ENCODE assay signal across 9 cellular contexts in the genomic region with DNA sequence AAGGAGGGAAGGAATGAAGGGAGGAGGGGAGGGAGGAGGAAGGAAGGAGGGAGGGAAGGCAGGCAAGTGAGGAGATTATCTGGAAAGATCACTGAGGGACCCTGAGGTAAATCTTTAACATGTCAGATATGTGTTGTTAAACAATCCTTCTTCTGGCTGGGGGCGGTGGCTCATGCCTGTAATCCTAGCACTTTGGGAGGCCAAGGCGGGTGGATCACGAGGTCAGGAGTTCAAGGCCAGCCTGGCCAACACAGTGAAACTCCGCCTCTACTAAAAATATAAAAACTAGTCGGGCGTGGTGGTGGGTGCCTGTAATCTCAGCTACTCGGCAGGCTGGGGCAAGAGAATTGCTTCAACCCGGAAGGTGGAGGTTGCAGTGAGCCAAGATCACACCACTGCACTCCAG. TPM values are rescaled to one million over a fixed set of nuclear protein-coding genes. Genes with fewer than 3 reads are reported as not detected.
DNase-seq lines count a peak whose midpoint lies in the region; ATAC-seq, FAIRE-seq and TF ChIP-seq lines count a peak whose summit lies in the region.
"Not testable (repeated sequence)": the region's sequence is repeated elsewhere in the genome, so short reads cannot be mapped to it uniquely, and the experiment has no call there.
"Had no signal": no experiment of that assay in that cellular context is flagged by ENCODE, and none has a peak within 500 bp of the region (broad histone marks: within the 10 kb centered on the region; RNA-seq: fewer than 3 reads in every experiment).

No MANE protein-coding gene starts in this region.

- H3K4me1 Mint-ChIP-seq in neural progenitor cell = peaks cover 57% of the 10 kb centered on the region

- not testable (repeated sequence) for TF ChIP-seq CTCF in K562 (IDR thresholded peaks at IDR 0.05 in 2 of 3, conservative IDR thresholded peaks at IDR 0.05 in 1 of 3; ENCODE audit: insufficient read depth in 2 of 3, low read depth in 1 of 3, low read length in 3 of 3); neural progenitor cell (IDR thresholded peaks at IDR 0.05)

- H4K20me1 ChIP-seq in BLaER1; K562 (replicated peaks; ENCODE audit: control insufficient read depth, insufficient read depth, low read length); neural progenitor cell (ENCODE audit: low read depth): not testable (repeated sequence)

- not testable (repeated sequence) for H3K9me1 ChIP-seq in K562 (ENCODE audit: control insufficient read depth, insufficient read depth, low read length)

- H3K9me3 ChIP-seq in BLaER1; NT2/D1 (ENCODE audit: insufficient read depth, low read length); K562 (replicated peaks; ENCODE audit: control insufficient read depth, insufficient read depth, low read depth, low read length); esophagus (ENCODE audit: control insufficient read depth in 2 of 2, insufficient read depth in 1 of 2, low read depth in 1 of 2, low read length in 1 of 2); neural progenitor cell (ENCODE audit: low read depth): not testable (repeated sequence)

- H3K79me2 ChIP-seq in K562 (ENCODE audit: control insufficient read depth, insufficient read depth, low read length); neural progenitor cell (ENCODE audit: low read depth): not testable (repeated sequence)

- not testable (repeated sequence) for H2AFZ ChIP-seq in K562 (ENCODE audit: low read depth, low read length); neural progenitor cell (replicated peaks)

- TF ChIP-seq POLR2A in K562 (conservative IDR thresholded peaks at IDR 0.05) = not testable (repeated sequence)

- not testable (repeated sequence) for TF ChIP-seq RAD21 in K562 (CRISPR knock-in tag; conservative IDR thresholded peaks at IDR 0.05 in 1 of 2, IDR thresholded peaks at IDR 0.05 in 1 of 2)

- peak overlapping the region; percentile 0; the same call in 1 of the 2 replicates for H3K27ac ChIP-seq in BLaER1
- H3K27ac ChIP-seq in K562 (ENCODE audit: extremely low read depth, low read depth, low read length); neural progenitor cell: not testable (repeated sequence)
- H3K27ac ChIP-seq in esophagus (ENCODE audit: low read depth in 2 of 2, low read length in 1 of 2) = peak overlapping the region; percentile 24 to 31

- peak overlapping the region; percentile 42 for H3K27ac Mint-ChIP-seq in neural progenitor cell

- intact Hi-C loops in K562 (cut with micrococcal nuclease); Right ventricle myocardium superior (cut with DNase I); sciatic nerve (cut with DNase I): not testable (repeated sequence)

- not testable (repeated sequence) for H3K4me3 Mint-ChIP-seq in neural progenitor cell

- peak overlapping the region; percentile 48 for H3K4me2 ChIP-seq in BLaER1
- H3K4me2 ChIP-seq in K562 (ENCODE audit: insufficient read depth, low read length); neural progenitor cell: not testable (repeated sequence)

- not testable (repeated sequence) for H3K4me3 ChIP-seq in BLaER1; NT2/D1 (ENCODE audit: insufficient read length, low read depth); K562; esophagus (ENCODE audit: low read depth in 1 of 2, low read length in 2 of 2); neural progenitor cell

- BruUV-seq in K562 (replicated peaks; lab: Mats Ljungman, UMichigan) = not testable (repeated sequence)

- CTCF ChIA-PET in K562 (lab: Yijun Ruan, JAX; ENCODE audit: low intra/inter-chr PET ratio) = not testable (repeated sequence)

- FAIRE-seq in K562 (lab: Jason Lieb, UNC) = not testable (repeated sequence)

- not testable (repeated sequence) for H3K36me3 ChIP-seq in BLaER1; NT2/D1 (ENCODE audit: insufficient read depth, insufficient read length, low read length); K562 (ENCODE audit: control insufficient read depth, insufficient read depth, low read length); esophagus (ENCODE audit: control insufficient read depth in 2 of 2, insufficient read depth in 2 of 2, low read length in 1 of 2); neural progenitor cell

- H3K9ac ChIP-seq in BLaER1 (0 out of 2 replicates have a peak overlapping the region, but pooled peaks have one; percentile 11), NT2/D1 (ENCODE audit: insufficient read length, low read depth) (peak overlapping the region; percentile 24)
- not testable (repeated sequence) for H3K9ac ChIP-seq in K562 (ENCODE audit: insufficient read depth in 1 of 2, low read depth in 2 of 2, low read length in 2 of 2); neural progenitor cell

- not testable (repeated sequence) for DNase-seq in NT2/D1 (ENCODE audit: low read depth, low spot score); K562 (ENCODE audit: extremely low read depth in 1 of 4, low spot score in 3 of 4); neural progenitor cell (ENCODE audit: low spot score); sciatic nerve (ENCODE audit: low spot score)
- DNase-seq in Right ventricle myocardium superior (peak; percentile 20), left kidney (ENCODE audit: low read depth, low spot score) (peak; percentile 84)

- 0% methylated on average over 8 of the region's 8 CpGs for WGBS in K562 (ENCODE audit: insufficient coverage, low coverage, missing lambda C conversion rate)
- WGBS in esophagus, 2 donors = 36 to 44% methylated on average over 8 of the region's 8 CpGs

- in situ Hi-C loops in K562 (cut with MboI) = not testable (repeated sequence)

- ATAC-seq in K562; Right ventricle myocardium superior (ENCODE audit: poor library complexity): not testable (repeated sequence)
- peak; percentile 56 for ATAC-seq in sciatic nerve

- TF ChIP-seq EP300 in K562 (IDR thresholded peaks at IDR 0.05; ENCODE audit: low read length) = not testable (repeated sequence)

- H3K36me3 Mint-ChIP-seq in neural progenitor cell = not testable (repeated sequence)

- H3K27me3 Mint-ChIP-seq in neural progenitor cell (ENCODE audit: insufficient read depth, low read depth) = not testable (repeated sequence)

- peaks cover 33% of the 10 kb centered on the region for H3K4me1 ChIP-seq in BLaER1
- peaks cover 47% of the 10 kb centered on the region for H3K4me1 ChIP-seq in NT2/D1 (ENCODE audit: insufficient read depth, insufficient read length)
- H3K4me1 ChIP-seq in K562 (replicated peaks in 1 of 2; ENCODE audit: control insufficient read depth in 2 of 2, insufficient read depth in 2 of 2, low read length in 2 of 2) = peaks cover 0 to 25% of the 10 kb centered on the region in 2 experiments; a peak in 1 of 5 replicates
- peaks cover 3 to 24% of the 10 kb centered on the region in 2 donors for H3K4me1 ChIP-seq in esophagus (ENCODE audit: control insufficient read depth in 2 of 2, insufficient read depth in 2 of 2, low read length in 1 of 2)
- peaks cover 24% of the 10 kb centered on the region for H3K4me1 ChIP-seq in neural progenitor cell

- not testable (repeated sequence) for H3K9me3 Mint-ChIP-seq in neural progenitor cell

- peaks cover 16% of the 10 kb centered on the region for H3F3A ChIP-seq in neural progenitor cell (ENCODE audit: low read depth)

- not testable (repeated sequence) for H3K27me3 ChIP-seq in BLaER1; NT2/D1 (ENCODE audit: insufficient read depth, insufficient read length); esophagus (ENCODE audit: control insufficient read depth in 1 of 2, insufficient read depth in 2 of 2, low read length in 2 of 2); neural progenitor cell
- peaks cover 12 to 64% of the 10 kb centered on the region in 2 experiments; a peak in 4 of 5 replicates for H3K27me3 ChIP-seq in K562 (ENCODE audit: control insufficient read depth in 2 of 2, insufficient read depth in 2 of 2, low read length in 2 of 2)

- POLR2A ChIA-PET in K562 (lab: Yijun Ruan, JAX) = interaction anchor here (0.7 kb wide), 1 partner anchor 29 kb away, joined by 3 read pairs; no protein-coding TSS in a partner anchor

TF ChIP-seq in K562, 482 proteins besides CTCF, POLR2A, EP300 and RAD21 (continues in another document):
- TF ChIP-seq ZNF263 (CRISPR knock-in tag; IDR thresholded peaks at IDR 0.05; ENCODE audit: borderline replicate concordance) = peak; percentile 96

RNA-seq across cellular contexts. Expression of gene WNT9A, which starts 37.8 kb away (rescaled TPM):
- total RNA-seq in K562 (2011; cell fraction: chromatin; rRNA removed; ENCODE audit: low replicate concordance) = 0.44 and 0.51 TPM in 2 replicates
- 0.26 and 0.67 TPM in 2 replicates for total RNA-seq in K562 (2011; cell fraction: nucleolus; rRNA removed)
- 0.37 and 0.61 TPM in 2 replicates for total RNA-seq in K562 (2011; cell fraction: nucleoplasm; rRNA removed)
- total RNA-seq in K562 (2014; rRNA removed) = 0.04 TPM in 1 of 2 replicates, not detected in the other
- 0.04 TPM in 1 of 2 replicates, not detected in the other for total RNA-seq in K562 (2014; rRNA removed; fragmentation: Illumina TruSeq; extraction: Trizol)
- total RNA-seq in K562 (2015; rRNA removed; fragmentation: Illumina TruSeq; extraction: Trizol) = not detected in 2 replicates
- total RNA-seq in K562 (2021) = 0.04 and 0.16 TPM in 2 replicates
- polyA plus RNA-seq in K562 (2011; rRNA removed) = 0.10 and 0.12 TPM in 2 replicates
- polyA plus RNA-seq in K562 (2011; cell fraction: cytosol; rRNA removed) = 0.09 and 0.19 TPM in 2 replicates
- polyA plus RNA-seq in K562 (2011; cell fraction: nucleus; rRNA removed) = 0.30 and 0.39 TPM in 2 replicates
- polyA plus RNA-seq in K562 (2012) = 0.12 and 0.19 TPM in 2 replicates
- 0.03 and 0.07 TPM in 2 replicates for polyA plus RNA-seq in K562 (2014; fragmentation: Illumina TruSeq; extraction: Trizol)
- not detected for polyA plus RNA-seq in K562 (2014; fragmentation: Nextera tagmentation; extraction: Ambion mirVana)
- polyA plus RNA-seq in K562 (2014; rRNA removed) = 0.07 and 0.17 TPM in 2 replicates
- polyA minus RNA-seq in K562 (2011; rRNA and poly(A)+ RNA removed) = 0.25 and 0.36 TPM in 2 replicates
- 0.46 TPM in 1 of 2 replicates, not detected in the other for polyA minus RNA-seq in K562 (2011; cell fraction: cytosol; rRNA and poly(A)+ RNA removed)
- 0.11 and 0.13 TPM in 2 replicates for polyA minus RNA-seq in K562 (2011; cell fraction: nucleus; rRNA and poly(A)+ RNA removed)
- polyA plus RNA-seq in esophagus = 1 to 10 TPM; 2.3 to 3.6 TPM
- total RNA-seq in Right ventricle myocardium superior = 0.59 TPM
- 1.4 and 2.7 TPM in 2 replicates for total RNA-seq in neural progenitor cell (ENCODE audit: low replicate concordance)
- total RNA-seq in sciatic nerve = 11.4 TPM
- total RNA-seq: B cell had no signal
